Comparison of ENCODE assay signal across 15 cellular contexts in the genomic region with DNA sequence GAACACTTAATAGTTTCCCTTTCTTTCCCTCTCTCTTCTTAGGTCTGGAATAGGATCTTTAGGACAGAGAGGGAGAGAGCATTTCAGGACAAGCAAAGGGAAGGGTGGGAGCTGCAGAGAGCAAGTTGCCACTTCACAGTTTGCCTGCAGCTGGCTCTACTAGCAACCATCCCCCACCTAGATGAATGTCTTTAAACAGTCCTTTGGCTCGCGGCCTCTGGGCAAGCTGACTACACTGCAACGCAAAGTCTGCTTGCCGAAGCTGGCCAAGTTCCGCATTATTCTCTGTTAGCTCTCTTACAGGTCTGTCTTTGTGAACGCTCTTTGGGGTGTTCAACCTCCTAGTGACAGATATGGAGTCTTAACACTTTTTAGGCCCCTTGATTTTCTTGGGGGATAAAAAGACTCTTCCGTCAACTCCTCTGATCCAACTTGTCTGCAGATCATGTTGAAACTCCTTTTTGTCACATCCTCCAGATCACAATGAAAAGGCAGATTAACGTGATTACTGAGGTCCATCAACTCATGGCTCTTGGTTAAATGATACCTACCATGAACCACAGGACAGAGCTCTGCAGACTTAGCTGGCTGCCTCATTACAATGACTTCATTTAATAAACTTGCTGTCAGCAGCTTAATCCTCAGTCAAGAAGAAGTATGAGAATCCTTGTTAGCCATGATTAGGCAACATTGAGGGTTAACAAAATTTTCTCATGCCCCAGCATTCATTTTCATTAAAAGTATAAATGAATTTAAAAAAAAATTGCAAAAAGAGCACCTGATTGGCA.
DNase-seq lines count a peak whose midpoint lies in the region; ATAC-seq and TF ChIP-seq lines count a peak whose summit lies in the region.
"Had no signal": no experiment of that assay in that cellular context is flagged by ENCODE, and none has a peak within 500 bp of the region (broad histone marks: within the 10 kb centered on the region; RNA-seq: fewer than 3 reads in every experiment).

No MANE protein-coding gene starts in this region.

- H3K4me1 Mint-ChIP-seq in neural progenitor cell = peaks cover 82% of the 10 kb centered on the region
- H3K4me1 Mint-ChIP-seq: activated CD4-positive, alpha-beta T cell treated with anti-CD3 and anti-CD28 coated beads, Interleukin-2, amount 10 ng/mL, durations not matched to agents 7 days and 5 days; stimulated activated naive CD8-positive, alpha-beta T cell treated with anti-CD3 and anti-CD28 coated beads, Interleukin-15, amount 100 ng/mL, for 72 hours had no signal

- peak; percentile 39 for DNase-seq in ELR (ENCODE audit: low read depth)
- no peak for DNase-seq in RWPE1 (ENCODE audit: low spot score)
- peak; percentile 77 for DNase-seq in fibroblast of villous mesenchyme (ENCODE audit: low read depth)
- peak; percentile 45 for DNase-seq in neural progenitor cell (ENCODE audit: low spot score)
- no peak for DNase-seq in NCI-H2171 treated with DMSO at 0.1 percent for 48 hours (lab: John Stamatoyannopoulos, UW)
- no peak for DNase-seq in OCI-M2 (lab: John Stamatoyannopoulos, UW; ENCODE audit: unreplicated experiment)
- no peak for DNase-seq in HEK293T (ENCODE audit: extremely low spot score)
- DNase-seq: activated CD4-positive, alpha-beta T cell treated with anti-CD3 and anti-CD28 coated beads, Interleukin-2, amount 10 ng/mL, durations not matched to agents 7 days and 5 days; BE2C; NCI-H2081; PC-3; stimulated activated naive CD8-positive, alpha-beta T cell treated with anti-CD3 and anti-CD28 coated beads, Interleukin-15, amount 100 ng/mL, for 72 hours; T-helper 2 cell had no signal

- peak overlapping the region; percentile 50 for H3K27ac Mint-ChIP-seq in neural progenitor cell
- H3K27ac Mint-ChIP-seq: activated CD4-positive, alpha-beta T cell treated with anti-CD3 and anti-CD28 coated beads, Interleukin-2, amount 10 ng/mL, durations not matched to agents 7 days and 5 days; stimulated activated naive CD8-positive, alpha-beta T cell treated with anti-CD3 and anti-CD28 coated beads, Interleukin-15, amount 100 ng/mL, for 72 hours had no signal

- H3K4me3 ChIP-seq in fibroblast of villous mesenchyme (ENCODE audit: low read depth, low read length) (no peak overlapping the region), neural progenitor cell (no peak overlapping the region)
- H3K4me3 ChIP-seq: GM12878 had no signal

- peaks cover 10% of the 10 kb centered on the region for H3K9me3 Mint-ChIP-seq in neural progenitor cell
- H3K9me3 Mint-ChIP-seq: activated CD4-positive, alpha-beta T cell treated with anti-CD3 and anti-CD28 coated beads, Interleukin-2, amount 10 ng/mL, durations not matched to agents 7 days and 5 days; stimulated activated naive CD8-positive, alpha-beta T cell treated with anti-CD3 and anti-CD28 coated beads, Interleukin-15, amount 100 ng/mL, for 72 hours had no signal

- POLR2A ChIA-PET in RWPE1 (lab: Yijun Ruan, JAX; ENCODE audit: low non-redundant PET) = interaction anchor here (0.6 kb wide), 1 partner anchor 33 kb away, joined by 3 read pairs; no protein-coding TSS in a partner anchor
- POLR2A ChIA-PET in HEK293T (lab: Yijun Ruan, JAX) = interaction anchor here (1.3 kb wide), 1 partner anchor 10 kb away, joined by 3 read pairs; no protein-coding TSS in a partner anchor

- H3K27ac ChIP-seq in RWPE1 = peak overlapping the region; percentile 92
- H3K27ac ChIP-seq in neural progenitor cell = no peak overlapping the region

- peaks cover 2% of the 10 kb centered on the region for H3K36me3 Mint-ChIP-seq in neural progenitor cell

- H3K9me3 ChIP-seq in neural progenitor cell (ENCODE audit: low read depth) = no peaks in the 10 kb centered on the region
- H3K9me3 ChIP-seq: BE2C had no signal

- no peak overlapping the region for H2AFZ ChIP-seq in neural progenitor cell (replicated peaks)

- H3K4me2 ChIP-seq in neural progenitor cell = peak overlapping the region; percentile 1

- peaks cover 26% of the 10 kb centered on the region for H3K27me3 ChIP-seq in neural progenitor cell

- ATAC-seq in HG03565 (IDR thresholded peaks at IDR 0.05; ENCODE audit: unreplicated experiment) = no peak
- ATAC-seq: GM12878; PC-3; stimulated activated naive CD8-positive, alpha-beta T cell treated with anti-CD3 and anti-CD28 coated beads, Interleukin-15, amount 100 ng/mL, for 72 hours had no signal

- no peaks in the 10 kb centered on the region for H3K79me2 ChIP-seq in neural progenitor cell (ENCODE audit: low read depth)

- no peak overlapping the region for H3K4me3 Mint-ChIP-seq in neural progenitor cell
- H3K4me3 Mint-ChIP-seq: activated CD4-positive, alpha-beta T cell treated with anti-CD3 and anti-CD28 coated beads, Interleukin-2, amount 10 ng/mL, durations not matched to agents 7 days and 5 days; stimulated activated naive CD8-positive, alpha-beta T cell treated with anti-CD3 and anti-CD28 coated beads, Interleukin-15, amount 100 ng/mL, for 72 hours had no signal

- H3K36me3 ChIP-seq in neural progenitor cell = no peaks in the 10 kb centered on the region
- H3K36me3 ChIP-seq: BE2C had no signal

- CTCF ChIA-PET in RWPE1 (lab: Yijun Ruan, JAX) (interaction anchor here (0.7 to 1.2 kb wide), 3 partner anchors 34 to 947 kb away, joined by 3 to 4 read pairs (median 3); no protein-coding TSS in a partner anchor), HEK293T (lab: Yijun Ruan, JAX) (interaction anchor here (3.3 kb wide), 1 partner anchor 13 kb away, joined by 14 read pairs; no protein-coding TSS in a partner anchor)

- H3F3A ChIP-seq in neural progenitor cell (ENCODE audit: low read depth) = peaks cover 22% of the 10 kb centered on the region

- H3K9ac ChIP-seq in neural progenitor cell = no peak overlapping the region

- H3K4me1 ChIP-seq in neural progenitor cell = peaks cover 38% of the 10 kb centered on the region
- H3K4me1 ChIP-seq: BE2C had no signal

- H3K27me3 Mint-ChIP-seq in neural progenitor cell (ENCODE audit: insufficient read depth, low read depth) = peaks cover 12% of the 10 kb centered on the region

- no peaks in the 10 kb centered on the region for H4K20me1 ChIP-seq in neural progenitor cell (ENCODE audit: low read depth)

- TF ChIP-seq CTCF in RWPE1 (conservative IDR thresholded peaks at IDR 0.05; ENCODE audit: low read depth) = no peak
- TF ChIP-seq CTCF in fibroblast of villous mesenchyme (IDR thresholded peaks at IDR 0.05; ENCODE audit: insufficient read depth, low read depth, low read length) = no peak
- no peak for TF ChIP-seq CTCF in neural progenitor cell (IDR thresholded peaks at IDR 0.05)

TF ChIP-seq in HEK293T, 16 proteins besides CTCF, POLR2A, EP300 and RAD21:
- no peak for TF ChIP-seq FOXM1 (IDR thresholded peaks at IDR 0.05; ENCODE audit: borderline replicate concordance)
- TF ChIP-seq, protein P1, sequence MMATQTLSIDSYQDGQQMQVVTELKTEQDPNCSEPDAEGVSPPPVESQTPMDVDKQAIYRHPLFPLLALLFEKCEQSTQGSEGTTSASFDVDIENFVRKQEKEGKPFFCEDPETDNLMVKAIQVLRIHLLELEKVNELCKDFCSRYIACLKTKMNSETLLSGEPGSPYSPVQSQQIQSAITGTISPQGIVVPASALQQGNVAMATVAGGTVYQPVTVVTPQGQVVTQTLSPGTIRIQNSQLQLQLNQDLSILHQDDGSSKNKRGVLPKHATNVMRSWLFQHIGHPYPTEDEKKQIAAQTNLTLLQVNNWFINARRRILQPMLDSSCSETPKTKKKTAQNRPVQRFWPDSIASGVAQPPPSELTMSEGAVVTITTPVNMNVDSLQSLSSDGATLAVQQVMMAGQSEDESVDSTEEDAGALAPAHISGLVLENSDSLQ (IDR thresholded peaks at IDR 0.05) = no peak

Comparison
In these comparisons a context has a peak if more than half of its experiments do, and no peak if none do; other contexts are left out.
1. DNase-seq: peak in ELR (single experiment), fibroblast of villous mesenchyme (single experiment) and neural progenitor cell (single experiment); none in RWPE1 (single experiment), NCI-H2171 treated with DMSO at 0.1 percent for 48 hours (single experiment), OCI-M2 (single experiment) and HEK293T (single experiment).